Comparison of ENCODE assay signal across 8 cellular contexts in the genomic region with DNA sequence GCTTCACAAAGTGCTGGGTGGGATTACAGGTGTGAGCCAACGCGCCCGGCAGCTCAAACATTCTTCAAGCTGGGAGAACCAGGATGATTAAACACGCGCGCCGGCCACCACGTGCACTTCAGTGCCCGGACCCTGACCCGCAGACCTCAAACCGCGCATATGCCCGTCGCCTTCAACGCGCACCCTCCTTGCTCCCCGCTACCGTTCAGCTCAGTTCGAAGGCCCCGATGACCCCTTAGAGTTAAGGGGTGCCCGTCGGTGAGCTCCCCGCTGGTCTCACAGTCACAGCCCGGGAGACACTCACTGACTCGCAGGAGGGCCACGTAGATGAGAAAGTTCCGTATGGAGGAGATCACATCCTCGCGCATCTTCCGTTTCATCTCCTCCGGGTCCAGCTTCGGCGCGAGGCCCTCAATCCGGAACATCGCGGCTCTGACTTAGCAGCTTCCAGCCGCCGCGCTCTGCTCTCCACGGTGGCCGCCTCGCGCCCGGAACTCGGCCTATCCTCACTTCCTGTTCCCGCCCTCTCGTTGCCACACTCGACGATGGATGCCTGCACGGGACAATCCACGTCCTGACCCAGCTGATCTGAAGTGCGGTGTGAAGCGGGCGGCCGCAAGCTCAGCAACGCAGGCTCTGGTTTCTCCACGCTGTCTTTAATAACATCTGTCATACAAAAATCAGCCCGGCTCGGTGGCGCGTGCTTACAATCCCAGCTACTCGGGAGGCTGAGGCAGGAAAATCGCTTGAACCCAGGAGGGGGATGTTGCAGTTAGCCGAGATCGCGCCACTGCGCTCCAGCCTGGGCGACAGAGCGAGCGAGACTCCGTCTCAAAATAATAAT.
A peak's percentile ranks its signal among the peaks of the same experiment; 100 is the strongest.
DNase-seq lines count a peak whose midpoint lies in the region; ATAC-seq and TF ChIP-seq lines count a peak whose summit lies in the region.

A gene (minus strand): TSS at position 490 of the 844 bp plus-strand sequence. CDS start 65 bp downstream, at position 425.

- CTCF ChIA-PET in activated naive CD4-positive, alpha-beta T cell treated with anti-CD3 and anti-CD28 coated beads, Interleukin-2, amount 10 ng/mL, durations not matched to agents 7 days and 5 days (lab: Charles Lee): interaction anchor here (0.9 to 6.0 kb wide), 4 partner anchors 9 to 597 kb away, joined by 3 to 36 read pairs (median 4); a partner anchor contains a TSS

- H3K4me3 ChIP-seq in NB4 (ENCODE audit: low read depth, low read length) (peak within 1 kb of the TSS; percentile 83), SK-N-MC (peak within 1 kb of the TSS; percentile 99)

- TF ChIP-seq CTCF in NB4 (IDR thresholded peaks at IDR 0.05; ENCODE audit: low read depth, low read length): no peak

- peak within 1 kb of the TSS; percentile 85 for H3K27ac ChIP-seq in SK-N-MC

- peaks cover 42% of the 10 kb centered on the region for H3K4me1 Mint-ChIP-seq in activated naive CD4-positive, alpha-beta T cell treated with anti-CD3 and anti-CD28 coated beads, Interleukin-2, amount 10 ng/mL, durations not matched to agents 7 days and 5 days

- peak within 1 kb of the TSS; percentile 93 for H3K4me3 Mint-ChIP-seq in activated naive CD4-positive, alpha-beta T cell treated with anti-CD3 and anti-CD28 coated beads, Interleukin-2, amount 10 ng/mL, durations not matched to agents 7 days and 5 days

- peak within 1 kb of the TSS; percentile 95 for H3K27ac Mint-ChIP-seq in activated naive CD4-positive, alpha-beta T cell treated with anti-CD3 and anti-CD28 coated beads, Interleukin-2, amount 10 ng/mL, durations not matched to agents 7 days and 5 days

- H3K9ac ChIP-seq in SK-N-MC (ENCODE audit: insufficient read length): peak within 1 kb of the TSS; percentile 100

- TF ChIP-seq POLR2A in NB4 (IDR thresholded peaks at IDR 0.05; ENCODE audit: extremely low read depth, insufficient read length): peak; percentile 81

- H3K27me3 Mint-ChIP-seq in activated naive CD4-positive, alpha-beta T cell treated with anti-CD3 and anti-CD28 coated beads, Interleukin-2, amount 10 ng/mL, durations not matched to agents 7 days and 5 days: peaks cover 4% of the 10 kb centered on the region

- DNase-seq in GM04504 (ENCODE audit: low read depth) (peak; percentile 80), NB4 (ENCODE audit: low read depth) (peak; percentile 91), SK-N-MC (ENCODE audit: low read depth, low spot score) (peak; percentile 58), germinal center (ENCODE audit: low spot score) (peak; percentile 80), non-pigmented ciliary epithelial cell (ENCODE audit: low read depth) (peak; percentile 69), superior temporal gyrus (ENCODE audit: extremely low spot score) (peak; percentile 95)
- DNase-seq in activated naive CD4-positive, alpha-beta T cell treated with anti-CD3 and anti-CD28 coated beads, Interleukin-2, amount 10 ng/mL, durations not matched to agents 7 days and 5 days: peak; percentile 95

- H3K9me3 Mint-ChIP-seq in activated naive CD4-positive, alpha-beta T cell treated with anti-CD3 and anti-CD28 coated beads, Interleukin-2, amount 10 ng/mL, durations not matched to agents 7 days and 5 days: no peaks in the 10 kb centered on the region

- peak; percentile 89 for ATAC-seq in HG02571 (IDR thresholded peaks at IDR 0.05; ENCODE audit: unreplicated experiment)

- no peaks in the 10 kb centered on the region for H3K9me3 ChIP-seq in SK-N-MC (ENCODE audit: low read depth, low read length)

- H3K36me3 ChIP-seq in SK-N-MC (ENCODE audit: insufficient read depth, low read length): peaks cover 29% of the 10 kb centered on the region

- peaks cover 13% of the 10 kb centered on the region for H3K36me3 Mint-ChIP-seq in activated naive CD4-positive, alpha-beta T cell treated with anti-CD3 and anti-CD28 coated beads, Interleukin-2, amount 10 ng/mL, durations not matched to agents 7 days and 5 days

Comparison
In these comparisons a context has a peak if more than half of its experiments do, and no peak if none do; other contexts are left out.
1. Peak in every context shown above with its lines: DNase-seq, ATAC-seq, H3K4me3 ChIP-seq and H3K27ac ChIP-seq.